Comparison of ENCODE assay signal across 8 cellular contexts in genomic region chr12:56941299-56942017, GRCh38. TPM values are rescaled to one million over a fixed set of nuclear protein-coding genes. Genes with fewer than 3 reads are reported as not detected.
DNase-seq lines count a peak whose midpoint lies in the region; ATAC-seq and TF ChIP-seq lines count a peak whose summit lies in the region.

No MANE protein-coding gene starts in this region.

- H3K36me3 ChIP-seq in rectal smooth muscle tissue (ENCODE audit: control insufficient read depth, insufficient read depth, low read length) = no peaks in the 10 kb centered on the region

- H3K4me1 ChIP-seq in rectal smooth muscle tissue (ENCODE audit: control insufficient read depth, insufficient read depth, low read length) = peaks cover 6% of the 10 kb centered on the region

- H3K4me3 ChIP-seq in GM12865 (ENCODE audit: low read depth, low read length) = no peak overlapping the region
- H3K4me3 ChIP-seq in dorsolateral prefrontal cortex = no peak overlapping the region
- H3K4me3 ChIP-seq in rectal smooth muscle tissue (ENCODE audit: low read length) = no peak overlapping the region

- intact Hi-C loops in dorsolateral prefrontal cortex (cut with DNase I) = no loop called here

- DNase-seq in GM12865 (ENCODE audit: low read depth) (peak; percentile 53), KBM-7 (peak; percentile 62), dorsolateral prefrontal cortex (peak in 5 of 10 donors; percentile 24 to 67 (median 40)), NCI-H187 (lab: John Stamatoyannopoulos, UW) (no peak)
- DNase-seq in stimulated activated CD4-positive, alpha-beta T cell treated with anti-CD3 and anti-CD28 coated beads, Interleukin-1b, Interleukin-23, amount 100 ng/mL, for 48 hours = no peak
- DNase-seq in central memory CD4-positive, alpha-beta T cell = no peak

- H3K9ac ChIP-seq in rectal smooth muscle tissue (ENCODE audit: low read length) = no peak overlapping the region

- H3K27me3 ChIP-seq in dorsolateral prefrontal cortex (no peaks in the 10 kb centered on the region), rectal smooth muscle tissue (ENCODE audit: control insufficient read depth, insufficient read depth, low read length) (peaks cover 3% of the 10 kb centered on the region)

- in situ Hi-C loops in KBM-7 (cut with MboI; ENCODE audit: low pct_unique_long_range_greater_than_20kb, low sequenced_read_pairs) = no loop called here

- H3K27ac ChIP-seq in dorsolateral prefrontal cortex = peak overlapping the region in 54 of 59 donors; percentile 4 to 89 (median 72)
- peak overlapping the region; percentile 50 for H3K27ac ChIP-seq in rectal smooth muscle tissue (ENCODE audit: low read depth, low read length)

- ATAC-seq in GM21515 (IDR thresholded peaks at IDR 0.05; ENCODE audit: unreplicated experiment) = no peak

- TF ChIP-seq CTCF in GM12865 (IDR thresholded peaks at IDR 0.05; ENCODE audit: insufficient read depth, low read depth, low read length, missing control alignments) (no peak), dorsolateral prefrontal cortex (IDR thresholded peaks at IDR 0.05 in 54 of 56, conservative IDR thresholded peaks at IDR 0.05 in 2 of 56; ENCODE audit: low read depth in 1 of 56, partially characterized antibody in 56 of 56) (no peak)

RNA-seq across cellular contexts. Expression of gene SDR9C7, which starts 7.2 kb away (rescaled TPM):
- total RNA-seq in dorsolateral prefrontal cortex = 1 to 10 TPM in 35 of 120 experiments, under 1 TPM in 80, not detected in 5; 0.27 to 2.1 (median 0.84) TPM

RNA-seq across cellular contexts. Expression of gene RDH16, which starts 15.9 kb away (rescaled TPM):
- total RNA-seq in dorsolateral prefrontal cortex = 1 to 10 TPM in 105 of 120 experiments, under 1 TPM in 15; 0.65 to 4.1 (median 1.6) TPM

Comparison
In these comparisons a context has a peak if more than half of its experiments do, and no peak if none do; other contexts are left out.
1. DNase-seq: peak in GM12865 (single experiment) and KBM-7 (single experiment); none in stimulated activated CD4-positive, alpha-beta T cell treated with anti-CD3 and anti-CD28 coated beads, Interleukin-1b, Interleukin-23, amount 100 ng/mL, for 48 hours (single experiment), NCI-H187 (0 of 2) and central memory CD4-positive, alpha-beta T cell (single experiment).